In genomic region chr13:103100795-103101194, GRCh38 we compare ENCODE assay signal across 24 cellular contexts. TPM values are rescaled to one million over a fixed set of nuclear protein-coding genes. Genes with fewer than 3 reads are reported as not detected.
DNase-seq lines count a peak whose midpoint lies in the region; ATAC-seq, FAIRE-seq and TF ChIP-seq lines count a peak whose summit lies in the region.
"Had no signal": no experiment of that assay in that cellular context is flagged by ENCODE, and none has a peak within 500 bp of the region (broad histone marks: within the 10 kb centered on the region; RNA-seq: fewer than 3 reads in every experiment).

No MANE protein-coding gene starts in this region.

- no peaks in the 10 kb centered on the region for H4K20me1 ChIP-seq in SU-DHL-6 (ENCODE audit: low read depth, low read length)

- H3K9ac ChIP-seq in SU-DHL-6 (ENCODE audit: low read length): no peak overlapping the region

- H3K36me3 Mint-ChIP-seq in mesothelial cell of epicardium: no peaks in the 10 kb centered on the region
- H3K36me3 Mint-ChIP-seq: CD4-positive, CD25-positive, alpha-beta regulatory T cell; IgD-negative memory B cell had no signal

- H3K27me3 ChIP-seq in SU-DHL-6 (ENCODE audit: low read length) (no peaks in the 10 kb centered on the region), foreskin keratinocyte (no peaks in the 10 kb centered on the region)

- peak overlapping the region; percentile 37 for H3K27ac Mint-ChIP-seq in mesothelial cell of epicardium
- H3K27ac Mint-ChIP-seq: CD4-positive, CD25-positive, alpha-beta regulatory T cell; HFFc6; IgD-negative memory B cell had no signal

- no peaks in the 10 kb centered on the region for H3F3A ChIP-seq in SU-DHL-6 (ENCODE audit: insufficient read depth)

- TF ChIP-seq CTCF in SU-DHL-6 (IDR thresholded peaks at IDR 0.05; ENCODE audit: insufficient read depth, low read length, poor library complexity, severe bottlenecking) (no peak), foreskin keratinocyte (conservative IDR thresholded peaks at IDR 0.05) (no peak), mesothelial cell of epicardium (IDR thresholded peaks at IDR 0.05; ENCODE audit: unreplicated experiment) (no peak)

- peak; percentile 72 for ATAC-seq in foreskin keratinocyte
- ATAC-seq: A549 had no signal

- H3K4me2 ChIP-seq in SU-DHL-6 (ENCODE audit: low read depth, low read length, poor library complexity, severe bottlenecking): peak overlapping the region; percentile 45
- H3K4me2 ChIP-seq: A549 had no signal

- H3K9me2 ChIP-seq in SU-DHL-6 (replicated peaks; ENCODE audit: insufficient read depth, low read length): no peaks in the 10 kb centered on the region

- peaks cover 23% of the 10 kb centered on the region for H3K4me1 ChIP-seq in foreskin keratinocyte
- H3K4me1 ChIP-seq: A549, BE2C, Caco-2 had no signal

- no peaks in the 10 kb centered on the region for H3K27me3 Mint-ChIP-seq in mesothelial cell of epicardium (ENCODE audit: low read depth)
- H3K27me3 Mint-ChIP-seq: CD4-positive, CD25-positive, alpha-beta regulatory T cell; IgD-negative memory B cell had no signal

- TF ChIP-seq POLR2A in GM12891 (IDR thresholded peaks at IDR 0.05; ENCODE audit: low read depth, low read length): no peak

- DNase-seq in HT1080 (ENCODE audit: low read depth): peak; percentile 21
- peak; percentile 36 to 70 for DNase-seq in foreskin keratinocyte
- no peak for DNase-seq in mesothelial cell of epicardium (ENCODE audit: low spot score in 2 of 2, unreplicated experiment in 2 of 2)
- no peak for DNase-seq in T1000 (lab: John Stamatoyannopoulos, UW)
- no peak for DNase-seq in activated CD4-positive, alpha-beta T cell treated with anti-CD3 and anti-CD28 coated beads for 1 hour
- no peak for DNase-seq in AML-193 (lab: John Stamatoyannopoulos, UW)
- DNase-seq in GM12891 (ENCODE audit: insufficient read length, low spot score): no peak
- DNase-seq: BE2C; Caco-2; CD4-positive, CD25-positive, alpha-beta regulatory T cell; DMS 273 treated with DMSO at 0.1 percent for 48 hours; DMS79 treated with DMSO at 0.1 percent for 48 hours; H9; HFFc6; NCI-H1417; NCI-H187; NCI-H446; OCI-M1; SHP77 had no signal

- peak overlapping the region; percentile 98 for H2AFZ ChIP-seq in SU-DHL-6 (ENCODE audit: low read depth, low read length, severe bottlenecking)

- H3K27ac ChIP-seq in SU-DHL-6 (ENCODE audit: low read depth, low read length) (peak overlapping the region; percentile 66; the same call in 1 of the 2 replicates), foreskin keratinocyte (peak overlapping the region; percentile 30)
- H3K27ac ChIP-seq: A549 had no signal

- H3K9me3 ChIP-seq in SU-DHL-6 (ENCODE audit: insufficient read depth, low read length): no peaks in the 10 kb centered on the region
- H3K9me3 ChIP-seq: A549, BE2C, Caco-2 had no signal

- H3K4me1 Mint-ChIP-seq in mesothelial cell of epicardium: peaks cover 26% of the 10 kb centered on the region
- H3K4me1 Mint-ChIP-seq: CD4-positive, CD25-positive, alpha-beta regulatory T cell had no signal

- H3K36me3 ChIP-seq in SU-DHL-6 (ENCODE audit: low read length): no peaks in the 10 kb centered on the region; the same call in 1 of the 2 replicates
- H3K36me3 ChIP-seq: BE2C had no signal

- no peak overlapping the region for H3K4me3 Mint-ChIP-seq in mesothelial cell of epicardium
- H3K4me3 Mint-ChIP-seq: CD4-positive, CD25-positive, alpha-beta regulatory T cell; H9; HFFc6; IgD-negative memory B cell had no signal

- H3K9me3 Mint-ChIP-seq in mesothelial cell of epicardium: peaks cover 10% of the 10 kb centered on the region

- H3K4me3 ChIP-seq in SU-DHL-6 (ENCODE audit: insufficient read depth, low read length, poor library complexity, severe bottlenecking): no peak overlapping the region
- H3K4me3 ChIP-seq: A549 had no signal

- no peaks in the 10 kb centered on the region for H3K79me2 ChIP-seq in SU-DHL-6 (ENCODE audit: insufficient read depth, low read length)

- no peak for FAIRE-seq in GM12891 (lab: Jason Lieb, UNC)
- FAIRE-seq: A549, RCC 7860 had no signal

TF ChIP-seq in GM12891, 5 proteins besides CTCF, POLR2A, EP300 and RAD21:
- TF ChIP-seq POU2F2 (IDR thresholded peaks at IDR 0.05; ENCODE audit: low read depth, low read length) (no peak), POLR2AphosphoS5 (IDR thresholded peaks at IDR 0.05; ENCODE audit: low read depth, low read length) (no peak), SPI1 (IDR thresholded peaks at IDR 0.05; ENCODE audit: low read depth, low read length) (no peak), PAX5 (IDR thresholded peaks at IDR 0.05; ENCODE audit: insufficient read depth, low read length, severe bottlenecking) (no peak), TAF1 (IDR thresholded peaks at IDR 0.05; ENCODE audit: low read depth, low read length) (no peak)

RNA-seq across cellular contexts. Expression of gene SLC10A2, which starts 34.6 kb away (rescaled TPM):
- total RNA-seq in HT1080 (2014; rRNA removed; shearing (Covaris generic)): not detected in 2 replicates
- not detected in 2 replicates for polyA plus RNA-seq in HT1080 (2015; cell fraction: cytosol; rRNA removed)
- polyA plus RNA-seq in HT1080 (2015; cell fraction: nucleus; rRNA removed): not detected in 2 replicates
- total RNA-seq in foreskin keratinocyte (0.39 and 0.95 TPM in 2 replicates), mesothelial cell of epicardium (not detected in 3 replicates)
- polyA plus RNA-seq in foreskin keratinocyte: 0.30 and 0.51 TPM in 2 replicates
- polyA plus RNA-seq in GM12891 (2012; ENCODE audit: low read depth, missing spikeins): not detected
- total RNA-seq: Caco-2; CD4-positive, CD25-positive, alpha-beta regulatory T cell; H9; HFFc6; M059J had no signal
- polyA plus RNA-seq: A549; CD4-positive, CD25-positive, alpha-beta regulatory T cell; IgD-negative memory B cell had no signal

Comparison
In these comparisons a context has a peak if more than half of its experiments do, and no peak if none do; other contexts are left out.
1. DNase-seq: peak in HT1080 (single experiment) and foreskin keratinocyte (2 of 2); none in mesothelial cell of epicardium (0 of 2), T1000 (single experiment), activated CD4-positive, alpha-beta T cell treated with anti-CD3 and anti-CD28 coated beads for 1 hour (single experiment), AML-193 (0 of 2) and GM12891 (single experiment).